In the genomic region with DNA sequence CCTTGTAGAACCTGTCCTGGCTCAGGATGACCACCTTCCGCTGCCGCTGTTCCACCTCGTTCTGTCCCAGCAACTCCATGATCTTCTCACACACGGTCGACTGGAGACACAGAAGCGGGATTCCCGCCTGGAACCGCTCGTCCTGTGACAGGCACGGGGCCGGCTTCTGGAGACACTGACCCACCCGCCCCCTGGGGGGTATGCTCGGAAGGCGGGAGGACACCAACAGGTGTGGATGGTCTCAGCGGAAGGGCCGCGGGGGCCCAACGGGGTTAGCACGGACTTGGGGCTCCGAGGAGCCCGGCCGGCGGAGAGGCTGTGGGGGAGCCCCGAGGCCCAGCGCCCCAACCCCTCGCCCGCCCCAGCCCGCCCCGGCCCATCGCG, we compare ENCODE assay signal across 8 cellular contexts. TPM values are rescaled to one million over a fixed set of nuclear protein-coding genes. Genes with fewer than 3 reads are reported as not detected.
DNase-seq lines count a peak whose midpoint lies in the region; ATAC-seq and TF ChIP-seq lines count a peak whose summit lies in the region.

No MANE protein-coding gene starts in this region.

- POLR2A ChIA-PET in CD8-positive, alpha-beta memory T cell (lab: Charles Lee), result no interaction called here

- no peaks in the 10 kb centered on the region for H3K9me3 ChIP-seq in CD8-positive, alpha-beta memory T cell (ENCODE audit: low read length)
- H3K9me3 ChIP-seq in SU-DHL-6 (ENCODE audit: insufficient read depth, low read length), result no peaks in the 10 kb centered on the region

- H3K4me1 ChIP-seq in CD8-positive, alpha-beta memory T cell (ENCODE audit: insufficient read depth, low read length), result peaks cover 27% of the 10 kb centered on the region

- H3K9me3 Mint-ChIP-seq in CD8-positive, alpha-beta memory T cell, result peaks cover 0 to 2% (median 0%) of the 10 kb centered on the region in 5 donors
- H3K9me3 Mint-ChIP-seq in nephron, result no peaks in the 10 kb centered on the region

- no peaks in the 10 kb centered on the region for H4K20me1 ChIP-seq in SU-DHL-6 (ENCODE audit: low read depth, low read length)

- peaks cover 4% of the 10 kb centered on the region for H3K36me3 ChIP-seq in CD8-positive, alpha-beta memory T cell (ENCODE audit: insufficient read depth, low read length)
- H3K36me3 ChIP-seq in SU-DHL-6 (ENCODE audit: low read length), result no peaks in the 10 kb centered on the region

- peaks cover 11% of the 10 kb centered on the region for H3K79me2 ChIP-seq in SU-DHL-6 (ENCODE audit: insufficient read depth, low read length)

- peak overlapping the region; percentile 52 to 81 (median 67) for H3K4me3 Mint-ChIP-seq in CD8-positive, alpha-beta memory T cell
- peak overlapping the region; percentile 88 to 89 (median 88) for H3K4me3 Mint-ChIP-seq in nephron

- peak overlapping the region; percentile 56 for H2AFZ ChIP-seq in SU-DHL-6 (ENCODE audit: low read depth, low read length, severe bottlenecking)

- H3K27me3 ChIP-seq in CD8-positive, alpha-beta memory T cell (ENCODE audit: insufficient read depth, low read length, poor library complexity, severe bottlenecking), result no peaks in the 10 kb centered on the region
- H3K27me3 ChIP-seq in SU-DHL-6 (ENCODE audit: low read length), result no peaks in the 10 kb centered on the region

- no peaks in the 10 kb centered on the region for H3F3A ChIP-seq in SU-DHL-6 (ENCODE audit: insufficient read depth)

- H3K36me3 Mint-ChIP-seq in CD8-positive, alpha-beta memory T cell, result peaks cover 0 to 45% (median 8%) of the 10 kb centered on the region in 3 donors
- peaks cover 29% of the 10 kb centered on the region for H3K36me3 Mint-ChIP-seq in nephron (ENCODE audit: low read depth)

- H3K9ac ChIP-seq in SU-DHL-6 (ENCODE audit: low read length), result peak overlapping the region; percentile 95

- H3K4me3 ChIP-seq in CD8-positive, alpha-beta memory T cell (ENCODE audit: low read length), result peak overlapping the region; percentile 66
- peak overlapping the region; percentile 74 for H3K4me3 ChIP-seq in SU-DHL-6 (ENCODE audit: insufficient read depth, low read length, poor library complexity, severe bottlenecking)

- H3K4me2 ChIP-seq in SU-DHL-6 (ENCODE audit: low read depth, low read length, poor library complexity, severe bottlenecking), result peak overlapping the region; percentile 82

- CTCF ChIA-PET in CD8-positive, alpha-beta memory T cell (lab: Charles Lee), result no interaction called here

- TF ChIP-seq CTCF in SU-DHL-6 (IDR thresholded peaks at IDR 0.05; ENCODE audit: insufficient read depth, low read length, poor library complexity, severe bottlenecking), result no peak
- TF ChIP-seq CTCF in nephron (IDR thresholded peaks at IDR 0.05; ENCODE audit: unreplicated experiment in 3 of 3), result peak in 1 of 3 experiments; percentile 8

- H3K4me1 Mint-ChIP-seq in CD8-positive, alpha-beta memory T cell, result peaks cover 26 to 36% (median 27%) of the 10 kb centered on the region in 3 donors
- H3K4me1 Mint-ChIP-seq in nephron, result peaks cover 8% of the 10 kb centered on the region

- H3K27me3 Mint-ChIP-seq in CD8-positive, alpha-beta memory T cell, result peaks cover 0 to 2% of the 10 kb centered on the region in 2 donors
- no peaks in the 10 kb centered on the region for H3K27me3 Mint-ChIP-seq in nephron (ENCODE audit: low read depth)

- H3K9me2 ChIP-seq in SU-DHL-6 (replicated peaks; ENCODE audit: insufficient read depth, low read length), result no peaks in the 10 kb centered on the region

- H3K27ac Mint-ChIP-seq in CD8-positive, alpha-beta memory T cell, result peak overlapping the region in 4 of 8 donors; percentile 14 to 64 (median 38)
- peak overlapping the region in 2 of 3 experiments; percentile 55 to 77 for H3K27ac Mint-ChIP-seq in nephron

- DNase-seq in CD8-positive, alpha-beta memory T cell, result no peak
- DNase-seq in NOMO-1 (lab: John Stamatoyannopoulos, UW; ENCODE audit: unreplicated experiment in 2 of 2), result no peak

- peak overlapping the region; percentile 54 for H3K27ac ChIP-seq in CD8-positive, alpha-beta memory T cell (ENCODE audit: low read depth, low read length)
- H3K27ac ChIP-seq in SU-DHL-6 (ENCODE audit: low read depth, low read length), result peak overlapping the region; percentile 49

- ATAC-seq in GM18907 (IDR thresholded peaks at IDR 0.05; ENCODE audit: unreplicated experiment) (peak; percentile 4), HG03354 (IDR thresholded peaks at IDR 0.05; ENCODE audit: poor library complexity, severe bottlenecking, unreplicated experiment) (peak; percentile 24), esophagus mucosa (peak; percentile 30), HG03469 (IDR thresholded peaks at IDR 0.05; ENCODE audit: unreplicated experiment) (no peak)

RNA-seq across cellular contexts. Expression of gene UCK1, which starts 0.5 kb away (rescaled TPM):
- 10 to 100 TPM; 22.2 to 23.1 TPM for total RNA-seq in CD8-positive, alpha-beta memory T cell
- polyA plus RNA-seq in CD8-positive, alpha-beta memory T cell, result 34.4 TPM
- total RNA-seq in esophagus mucosa, result 15.3 TPM

RNA-seq across cellular contexts. Expression of gene PRRT1B, which starts 14.8 kb away (rescaled TPM):
- total RNA-seq in CD8-positive, alpha-beta memory T cell, result not detected
- not detected for polyA plus RNA-seq in CD8-positive, alpha-beta memory T cell
- not detected for total RNA-seq in esophagus mucosa

RNA-seq across cellular contexts. Expression of gene POMT1, which starts 27.8 kb away (rescaled TPM):
- 10 to 100 TPM; 31.6 to 35.3 TPM for total RNA-seq in CD8-positive, alpha-beta memory T cell
- polyA plus RNA-seq in CD8-positive, alpha-beta memory T cell, result 18.4 TPM
- 13.1 TPM for total RNA-seq in esophagus mucosa
